In genomic region chr3:74711913-74712512, GRCh38 we compare ENCODE assay signal across 1 cellular context.
TF ChIP-seq lines count a peak whose summit lies in the region.

No MANE protein-coding gene starts in this region.

TF ChIP-seq in K562, 482 proteins besides CTCF, POLR2A, EP300 and RAD21 (continued from another document):
- peak; percentile 63 for TF ChIP-seq MGA (IDR thresholded peaks at IDR 0.05)
